Comparison of ENCODE assay signal across 1 cellular context in the genomic region with DNA sequence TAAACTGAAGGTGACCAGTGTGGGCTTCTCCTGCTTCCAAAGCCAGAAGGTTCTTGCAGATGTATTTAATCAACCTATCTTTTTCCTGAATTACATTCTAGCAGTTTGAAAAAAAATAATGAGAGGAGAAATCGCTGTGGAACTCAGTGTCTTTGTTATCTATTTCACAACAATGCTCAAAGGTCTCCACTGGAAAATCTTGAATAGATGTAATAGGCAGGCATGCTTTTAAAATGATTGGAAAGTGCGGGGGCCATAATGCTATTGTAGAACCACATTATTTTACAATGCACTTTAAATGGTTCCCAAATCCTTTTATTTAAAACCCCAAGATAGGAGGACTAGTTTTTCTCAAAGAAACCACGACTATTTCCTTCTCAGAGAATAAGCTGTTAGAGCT.
TF ChIP-seq lines count a peak whose summit lies in the region.

No MANE protein-coding gene starts in this region.

TF ChIP-seq in HepG2, 621 proteins besides CTCF, POLR2A, EP300 and RAD21 (continued from another document):
- TF ChIP-seq, protein P1, sequence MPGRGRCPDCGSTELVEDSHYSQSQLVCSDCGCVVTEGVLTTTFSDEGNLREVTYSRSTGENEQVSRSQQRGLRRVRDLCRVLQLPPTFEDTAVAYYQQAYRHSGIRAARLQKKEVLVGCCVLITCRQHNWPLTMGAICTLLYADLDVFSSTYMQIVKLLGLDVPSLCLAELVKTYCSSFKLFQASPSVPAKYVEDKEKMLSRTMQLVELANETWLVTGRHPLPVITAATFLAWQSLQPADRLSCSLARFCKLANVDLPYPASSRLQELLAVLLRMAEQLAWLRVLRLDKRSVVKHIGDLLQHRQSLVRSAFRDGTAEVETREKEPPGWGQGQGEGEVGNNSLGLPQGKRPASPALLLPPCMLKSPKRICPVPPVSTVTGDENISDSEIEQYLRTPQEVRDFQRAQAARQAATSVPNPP (CRISPR knock-in tag; IDR thresholded peaks at IDR 0.05): no peak
- no peak for TF ChIP-seq KDM5B (CRISPR knock-in tag; IDR thresholded peaks at IDR 0.05; ENCODE audit: borderline replicate concordance)
- TF ChIP-seq KLF15 (CRISPR knock-in tag; IDR thresholded peaks at IDR 0.05; ENCODE audit: borderline replicate concordance): no peak
- no peak for TF ChIP-seq NBN (conservative IDR thresholded peaks at IDR 0.05)
- TF ChIP-seq MTA3 (CRISPR knock-in tag; IDR thresholded peaks at IDR 0.05): no peak
- no peak for TF ChIP-seq REXO4 (CRISPR knock-in tag; IDR thresholded peaks at IDR 0.05; ENCODE audit: borderline replicate concordance)
- TF ChIP-seq NRL (CRISPR knock-in tag; IDR thresholded peaks at IDR 0.05; ENCODE audit: borderline replicate concordance): no peak
- TF ChIP-seq, protein P2, sequence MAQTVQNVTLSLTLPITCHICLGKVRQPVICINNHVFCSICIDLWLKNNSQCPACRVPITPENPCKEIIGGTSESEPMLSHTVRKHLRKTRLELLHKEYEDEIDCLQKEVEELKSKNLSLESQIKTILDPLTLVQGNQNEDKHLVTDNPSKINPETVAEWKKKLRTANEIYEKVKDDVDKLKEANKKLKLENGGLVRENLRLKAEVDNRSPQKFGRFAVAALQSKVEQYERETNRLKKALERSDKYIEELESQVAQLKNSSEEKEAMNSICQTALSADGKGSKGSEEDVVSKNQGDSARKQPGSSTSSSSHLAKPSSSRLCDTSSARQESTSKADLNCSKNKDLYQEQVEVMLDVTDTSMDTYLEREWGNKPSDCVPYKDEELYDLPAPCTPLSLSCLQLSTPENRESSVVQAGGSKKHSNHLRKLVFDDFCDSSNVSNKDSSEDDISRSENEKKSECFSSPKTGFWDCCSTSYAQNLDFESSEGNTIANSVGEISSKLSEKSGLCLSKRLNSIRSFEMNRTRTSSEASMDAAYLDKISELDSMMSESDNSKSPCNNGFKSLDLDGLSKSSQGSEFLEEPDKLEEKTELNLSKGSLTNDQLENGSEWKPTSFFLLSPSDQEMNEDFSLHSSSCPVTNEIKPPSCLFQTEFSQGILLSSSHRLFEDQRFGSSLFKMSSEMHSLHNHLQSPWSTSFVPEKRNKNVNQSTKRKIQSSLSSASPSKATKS (CRISPR knock-in tag; IDR thresholded peaks at IDR 0.05): no peak
- no peak for TF ChIP-seq GLI4 (CRISPR knock-in tag; IDR thresholded peaks at IDR 0.05; ENCODE audit: borderline replicate concordance)
- TF ChIP-seq, protein P3, sequence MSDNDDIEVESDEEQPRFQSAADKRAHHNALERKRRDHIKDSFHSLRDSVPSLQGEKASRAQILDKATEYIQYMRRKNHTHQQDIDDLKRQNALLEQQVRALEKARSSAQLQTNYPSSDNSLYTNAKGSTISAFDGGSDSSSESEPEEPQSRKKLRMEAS (IDR thresholded peaks at IDR 0.05): no peak
- no peak for TF ChIP-seq ZNF652 (CRISPR knock-in tag; IDR thresholded peaks at IDR 0.05; ENCODE audit: borderline replicate concordance, low read depth)
- no peak for TF ChIP-seq RFX1 (IDR thresholded peaks at IDR 0.05)
- no peak for TF ChIP-seq ZNF607 (CRISPR knock-in tag; IDR thresholded peaks at IDR 0.05; ENCODE audit: borderline replicate concordance)
- TF ChIP-seq SNAPC2 (CRISPR knock-in tag; IDR thresholded peaks at IDR 0.05): no peak
- TF ChIP-seq, protein P4, sequence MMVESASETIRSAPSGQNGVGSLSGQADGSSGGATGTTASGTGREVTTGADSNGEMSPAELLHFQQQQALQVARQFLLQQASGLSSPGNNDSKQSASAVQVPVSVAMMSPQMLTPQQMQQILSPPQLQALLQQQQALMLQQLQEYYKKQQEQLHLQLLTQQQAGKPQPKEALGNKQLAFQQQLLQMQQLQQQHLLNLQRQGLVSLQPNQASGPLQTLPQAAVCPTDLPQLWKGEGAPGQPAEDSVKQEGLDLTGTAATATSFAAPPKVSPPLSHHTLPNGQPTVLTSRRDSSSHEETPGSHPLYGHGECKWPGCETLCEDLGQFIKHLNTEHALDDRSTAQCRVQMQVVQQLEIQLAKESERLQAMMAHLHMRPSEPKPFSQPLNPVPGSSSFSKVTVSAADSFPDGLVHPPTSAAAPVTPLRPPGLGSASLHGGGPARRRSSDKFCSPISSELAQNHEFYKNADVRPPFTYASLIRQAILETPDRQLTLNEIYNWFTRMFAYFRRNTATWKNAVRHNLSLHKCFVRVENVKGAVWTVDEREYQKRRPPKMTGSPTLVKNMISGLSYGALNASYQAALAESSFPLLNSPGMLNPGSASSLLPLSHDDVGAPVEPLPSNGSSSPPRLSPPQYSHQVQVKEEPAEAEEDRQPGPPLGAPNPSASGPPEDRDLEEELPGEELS (CRISPR knock-in tag; IDR thresholded peaks at IDR 0.05): no peak
- TF ChIP-seq AHR (CRISPR knock-in tag; IDR thresholded peaks at IDR 0.05): no peak
- TF ChIP-seq ZFP82 (CRISPR knock-in tag; IDR thresholded peaks at IDR 0.05; ENCODE audit: borderline replicate concordance): no peak
- TF ChIP-seq ZNF746 (CRISPR knock-in tag; IDR thresholded peaks at IDR 0.05): no peak
- TF ChIP-seq ASH2L (IDR thresholded peaks at IDR 0.05; ENCODE audit: insufficient read length, low read depth, low read length): peak; percentile 21
- TF ChIP-seq ZNF780A (CRISPR knock-in tag; IDR thresholded peaks at IDR 0.05): no peak
- TF ChIP-seq, protein P5, sequence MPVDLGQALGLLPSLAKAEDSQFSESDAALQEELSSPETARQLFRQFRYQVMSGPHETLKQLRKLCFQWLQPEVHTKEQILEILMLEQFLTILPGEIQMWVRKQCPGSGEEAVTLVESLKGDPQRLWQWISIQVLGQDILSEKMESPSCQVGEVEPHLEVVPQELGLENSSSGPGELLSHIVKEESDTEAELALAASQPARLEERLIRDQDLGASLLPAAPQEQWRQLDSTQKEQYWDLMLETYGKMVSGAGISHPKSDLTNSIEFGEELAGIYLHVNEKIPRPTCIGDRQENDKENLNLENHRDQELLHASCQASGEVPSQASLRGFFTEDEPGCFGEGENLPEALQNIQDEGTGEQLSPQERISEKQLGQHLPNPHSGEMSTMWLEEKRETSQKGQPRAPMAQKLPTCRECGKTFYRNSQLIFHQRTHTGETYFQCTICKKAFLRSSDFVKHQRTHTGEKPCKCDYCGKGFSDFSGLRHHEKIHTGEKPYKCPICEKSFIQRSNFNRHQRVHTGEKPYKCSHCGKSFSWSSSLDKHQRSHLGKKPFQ (CRISPR knock-in tag; IDR thresholded peaks at IDR 0.05; ENCODE audit: insufficient replicate concordance): no peak
- TF ChIP-seq, protein P6, sequence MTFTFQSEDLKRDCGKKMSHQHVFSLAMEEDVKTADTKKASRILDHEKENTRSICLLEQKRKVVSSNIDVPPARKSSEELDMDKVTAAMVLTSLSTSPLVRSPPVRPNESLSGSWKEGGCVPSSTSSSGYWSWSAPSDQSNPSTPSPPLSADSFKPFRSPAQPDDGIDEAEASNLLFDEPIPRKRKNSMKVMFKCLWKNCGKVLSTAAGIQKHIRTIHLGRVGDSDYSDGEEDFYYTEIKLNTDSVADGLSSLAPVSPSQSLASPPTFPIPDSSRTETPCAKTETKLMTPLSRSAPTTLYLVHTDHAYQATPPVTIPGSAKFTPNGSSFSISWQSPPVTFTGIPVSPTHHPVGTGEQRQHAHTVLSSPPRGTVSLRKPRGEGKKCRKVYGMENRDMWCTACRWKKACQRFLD (CRISPR knock-in tag; IDR thresholded peaks at IDR 0.05; ENCODE audit: borderline replicate concordance): no peak
- no peak for TF ChIP-seq ZNF552 (CRISPR knock-in tag; IDR thresholded peaks at IDR 0.05; ENCODE audit: borderline replicate concordance)
- no peak for TF ChIP-seq NAIF1 (CRISPR knock-in tag; IDR thresholded peaks at IDR 0.05; ENCODE audit: borderline replicate concordance)
- TF ChIP-seq, protein P7, sequence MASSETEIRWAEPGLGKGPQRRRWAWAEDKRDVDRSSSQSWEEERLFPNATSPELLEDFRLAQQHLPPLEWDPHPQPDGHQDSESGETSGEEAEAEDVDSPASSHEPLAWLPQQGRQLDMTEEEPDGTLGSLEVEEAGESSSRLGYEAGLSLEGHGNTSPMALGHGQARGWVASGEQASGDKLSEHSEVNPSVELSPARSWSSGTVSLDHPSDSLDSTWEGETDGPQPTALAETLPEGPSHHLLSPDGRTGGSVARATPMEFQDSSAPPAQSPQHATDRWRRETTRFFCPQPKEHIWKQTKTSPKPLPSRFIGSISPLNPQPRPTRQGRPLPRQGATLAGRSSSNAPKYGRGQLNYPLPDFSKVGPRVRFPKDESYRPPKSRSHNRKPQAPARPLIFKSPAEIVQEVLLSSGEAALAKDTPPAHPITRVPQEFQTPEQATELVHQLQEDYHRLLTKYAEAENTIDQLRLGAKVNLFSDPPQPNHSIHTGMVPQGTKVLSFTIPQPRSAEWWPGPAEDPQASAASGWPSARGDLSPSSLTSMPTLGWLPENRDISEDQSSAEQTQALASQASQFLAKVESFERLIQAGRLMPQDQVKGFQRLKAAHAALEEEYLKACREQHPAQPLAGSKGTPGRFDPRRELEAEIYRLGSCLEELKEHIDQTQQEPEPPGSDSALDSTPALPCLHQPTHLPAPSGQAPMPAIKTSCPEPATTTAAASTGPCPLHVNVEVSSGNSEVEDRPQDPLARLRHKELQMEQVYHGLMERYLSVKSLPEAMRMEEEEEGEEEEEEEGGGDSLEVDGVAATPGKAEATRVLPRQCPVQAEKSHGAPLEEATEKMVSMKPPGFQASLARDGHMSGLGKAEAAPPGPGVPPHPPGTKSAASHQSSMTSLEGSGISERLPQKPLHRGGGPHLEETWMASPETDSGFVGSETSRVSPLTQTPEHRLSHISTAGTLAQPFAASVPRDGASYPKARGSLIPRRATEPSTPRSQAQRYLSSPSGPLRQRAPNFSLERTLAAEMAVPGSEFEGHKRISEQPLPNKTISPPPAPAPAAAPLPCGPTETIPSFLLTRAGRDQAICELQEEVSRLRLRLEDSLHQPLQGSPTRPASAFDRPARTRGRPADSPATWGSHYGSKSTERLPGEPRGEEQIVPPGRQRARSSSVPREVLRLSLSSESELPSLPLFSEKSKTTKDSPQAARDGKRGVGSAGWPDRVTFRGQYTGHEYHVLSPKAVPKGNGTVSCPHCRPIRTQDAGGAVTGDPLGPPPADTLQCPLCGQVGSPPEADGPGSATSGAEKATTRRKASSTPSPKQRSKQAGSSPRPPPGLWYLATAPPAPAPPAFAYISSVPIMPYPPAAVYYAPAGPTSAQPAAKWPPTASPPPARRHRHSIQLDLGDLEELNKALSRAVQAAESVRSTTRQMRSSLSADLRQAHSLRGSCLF (CRISPR knock-in tag; IDR thresholded peaks at IDR 0.05; ENCODE audit: borderline replicate concordance): no peak
- TF ChIP-seq SOX13 (IDR thresholded peaks at IDR 0.05): no peak; the same call in 1 of the 2 replicates
- TF ChIP-seq SOX13 (CRISPR knock-in tag; conservative IDR thresholded peaks at IDR 0.05 in 1 of 2, IDR thresholded peaks at IDR 0.05 in 1 of 2): peak in 1 of 2 experiments; percentile 37; a peak in 1 of 4 replicates
